ENCODE assay signal across 9 cellular contexts in genomic region chr3:32109256-32109655, GRCh38. TPM values are rescaled to one million over a fixed set of nuclear protein-coding genes. Genes with fewer than 3 reads are reported as not detected.
DNase-seq lines count a peak whose midpoint lies in the region; ATAC-seq and TF ChIP-seq lines count a peak whose summit lies in the region.
"Had no signal": no experiment of that assay in that cellular context is flagged by ENCODE, and none has a peak within 500 bp of the region (broad histone marks: within the 10 kb centered on the region; RNA-seq: fewer than 3 reads in every experiment).

No MANE protein-coding gene starts in this region.

- no peak overlapping the region for H3K27ac Mint-ChIP-seq in Calu3 (ENCODE audit: unreplicated experiment)
- H3K27ac Mint-ChIP-seq: activated CD4-positive, alpha-beta T cell treated with anti-CD3 and anti-CD28 coated beads for 36 hours had no signal

- no peak overlapping the region for H3K4me2 ChIP-seq in GM23248 (ENCODE audit: unreplicated experiment)

- peaks cover 12% of the 10 kb centered on the region for H3K4me1 Mint-ChIP-seq in Calu3 (ENCODE audit: low read depth, unreplicated experiment)

- H3K9me2 ChIP-seq in GM23248 (ENCODE audit: insufficient read depth): no peaks in the 10 kb centered on the region

- peak; percentile 10 for DNase-seq in GM23248
- DNase-seq in adrenal gland: peak; percentile 94 to 98 (median 98)
- DNase-seq in left ventricle myocardium inferior: peak; percentile 91
- peak; percentile 93 to 97 for DNase-seq in gastrocnemius medialis
- no peak for DNase-seq in stimulated activated naive CD4-positive, alpha-beta T cell treated with Interleukin-2 at 50 U/mL for 16 hours (lab: John Stamatoyannopoulos, UW)
- DNase-seq in Calu3: no peak
- DNase-seq in MV-4-11 (lab: John Stamatoyannopoulos, UW): no peak
- DNase-seq in GM19238 (ENCODE audit: insufficient read length, low spot score): no peak
- DNase-seq: activated CD4-positive, alpha-beta T cell treated with anti-CD3 and anti-CD28 coated beads for 36 hours had no signal

- no peak overlapping the region for H3K4me3 ChIP-seq in GM23248
- H3K4me3 ChIP-seq in adrenal gland: no peak overlapping the region
- peak overlapping the region; percentile 99 for H3K4me3 ChIP-seq in left ventricle myocardium inferior
- H3K4me3 ChIP-seq in gastrocnemius medialis: peak overlapping the region in 2 of 4 donors; percentile 30 to 31

- no peaks in the 10 kb centered on the region for H4K20me1 ChIP-seq in GM23248 (ENCODE audit: insufficient read depth)

- H3K9me3 ChIP-seq in GM23248 (ENCODE audit: low read depth) (no peaks in the 10 kb centered on the region), adrenal gland (replicated peaks in 1 of 3) (no peaks in the 10 kb centered on the region), left ventricle myocardium inferior (replicated peaks) (no peaks in the 10 kb centered on the region), gastrocnemius medialis (no peaks in the 10 kb centered on the region)

- TF ChIP-seq POLR2A in adrenal gland (IDR thresholded peaks at IDR 0.05) (peak in 1 of 2 donors; percentile 66), gastrocnemius medialis (IDR thresholded peaks at IDR 0.05) (no peak)

- H3K27me3 ChIP-seq in GM23248 (replicated peaks; ENCODE audit: insufficient read depth) (no peaks in the 10 kb centered on the region), adrenal gland (no peaks in the 10 kb centered on the region), left ventricle myocardium inferior (ENCODE audit: low read depth) (no peaks in the 10 kb centered on the region), gastrocnemius medialis (no peaks in the 10 kb centered on the region)

- no peaks in the 10 kb centered on the region for H3K36me3 ChIP-seq in GM23248 (ENCODE audit: low read depth)
- no peaks in the 10 kb centered on the region for H3K36me3 ChIP-seq in adrenal gland (replicated peaks in 1 of 2)
- no peaks in the 10 kb centered on the region for H3K36me3 ChIP-seq in left ventricle myocardium inferior
- no peaks in the 10 kb centered on the region for H3K36me3 ChIP-seq in gastrocnemius medialis

- H3K9ac ChIP-seq in GM23248: no peak overlapping the region

- TF ChIP-seq CTCF in adrenal gland (IDR thresholded peaks at IDR 0.05) (no peak), left ventricle myocardium inferior (IDR thresholded peaks at IDR 0.05; ENCODE audit: borderline replicate concordance) (no peak), gastrocnemius medialis (IDR thresholded peaks at IDR 0.05 in 4 of 5, conservative IDR thresholded peaks at IDR 0.05 in 1 of 5) (no peak), Calu3 (IDR thresholded peaks at IDR 0.05; ENCODE audit: unreplicated experiment) (no peak)

- H3K36me3 Mint-ChIP-seq in Calu3 (ENCODE audit: insufficient read depth, unreplicated experiment): peaks cover 16% of the 10 kb centered on the region

- in situ Hi-C loops in GM23248 (cut with MboI): no loop called here
- in situ Hi-C loops in gastrocnemius medialis (cut with MboI; ENCODE audit: low sequenced_read_pairs in 4 of 4): loop anchor here in 1 of 4 donors (25.0 kb wide), 1 partner anchor 572 kb away; the partner anchor contains the start of gene STT3B

- no peaks in the 10 kb centered on the region for H3K4me1 ChIP-seq in GM23248 (ENCODE audit: insufficient read depth)
- H3K4me1 ChIP-seq in adrenal gland (replicated peaks in 1 of 2): peaks cover 42 to 53% of the 10 kb centered on the region in 2 donors
- peaks cover 81% of the 10 kb centered on the region for H3K4me1 ChIP-seq in left ventricle myocardium inferior
- peaks cover 60 to 74% of the 10 kb centered on the region in 2 donors for H3K4me1 ChIP-seq in gastrocnemius medialis

- no peaks in the 10 kb centered on the region for H3F3A ChIP-seq in GM23248 (ENCODE audit: insufficient read depth)

- 6 to 7% methylated on average over 2 of the region's 2 CpGs for WGBS in GM23248 (ENCODE audit: low coverage in 1 of 2, low lambda C conversion rate in 2 of 2, missing lambda C conversion rate in 2 of 2), 2 experiments
- WGBS in adrenal gland, 4 donors: 10 to 21% (median 14%) methylated on average over 2 of the region's 2 CpGs

- H2AFZ ChIP-seq in GM23248: no peak overlapping the region

- ATAC-seq in gastrocnemius medialis: peak; percentile 76 to 85
- ATAC-seq: activated CD4-positive, alpha-beta T cell treated with anti-CD3 and anti-CD28 coated beads for 36 hours had no signal

- no peaks in the 10 kb centered on the region for H3K27me3 Mint-ChIP-seq in Calu3 (ENCODE audit: unreplicated experiment)
- H3K27me3 Mint-ChIP-seq: activated CD4-positive, alpha-beta T cell treated with anti-CD3 and anti-CD28 coated beads for 36 hours had no signal

- H3K4me3 Mint-ChIP-seq in Calu3 (ENCODE audit: low read depth, unreplicated experiment): no peak overlapping the region
- H3K4me3 Mint-ChIP-seq: activated CD4-positive, alpha-beta T cell treated with anti-CD3 and anti-CD28 coated beads for 36 hours had no signal

- intact Hi-C loops in adrenal gland (cut with DNase I): no loop called here
- intact Hi-C loops in left ventricle myocardium inferior (cut with micrococcal nuclease): no loop called here
- intact Hi-C loops in gastrocnemius medialis (cut with DNase I; ENCODE audit: low total_unique reads): no loop called here
- intact Hi-C loops in Calu3 (cut with micrococcal nuclease; ENCODE audit: unreplicated experiment): no loop called here

- CTCF ChIA-PET in Calu3 (lab: Charles Lee): no interaction called here

- BruUV-seq in Calu3 (replicated peaks; lab: Mats Ljungman, UMichigan): no TSS peak

- H3K27ac ChIP-seq in GM23248: no peak overlapping the region
- peak overlapping the region; percentile 9 to 86 (median 76) for H3K27ac ChIP-seq in adrenal gland
- H3K27ac ChIP-seq in left ventricle myocardium inferior (replicated peaks): peak overlapping the region; percentile 96
- H3K27ac ChIP-seq in gastrocnemius medialis: peak overlapping the region; percentile 86 to 96 (median 94)

- H3K79me2 ChIP-seq in GM23248 (ENCODE audit: insufficient read depth): no peaks in the 10 kb centered on the region

- H3K9me3 Mint-ChIP-seq in Calu3 (ENCODE audit: low read depth, unreplicated experiment): no peaks in the 10 kb centered on the region

RNA-seq across cellular contexts. Expression of gene GPD1L, which starts 2.8 kb away (rescaled TPM):
- 3.5 and 3.9 TPM in 2 replicates for total RNA-seq in GM23248 (2014; rRNA removed; shearing (Covaris generic))
- polyA plus RNA-seq in GM23248 (2016; fragmentation: Nextera tagmentation; extraction: Ambion mirVana) (2.4 TPM in 2 replicates), adrenal gland (100 to 1,000 TPM in 1 of 3 donors, 10 to 100 TPM in 2; 19.7 to 116 (median 24.6) TPM)
- total RNA-seq in adrenal gland (100 to 1,000 TPM in 1 of 8 donors, 10 to 100 TPM in 7; 55.3 to 108 (median 79.1) TPM), left ventricle myocardium inferior (437 TPM), gastrocnemius medialis (100 to 1,000 TPM in 1 of 4 donors, 10 to 100 TPM in 3; 80.8 to 168 (median 91.3) TPM), Calu3 (2022) (13.4 and 16.7 TPM in 2 replicates)

Comparison
In these comparisons a context has a peak if more than half of its experiments do, and no peak if none do; other contexts are left out.
1. DNase-seq: peak in GM23248 (single experiment), adrenal gland (7 of 7), left ventricle myocardium inferior (single experiment) and gastrocnemius medialis (2 of 2); none in stimulated activated naive CD4-positive, alpha-beta T cell treated with Interleukin-2 at 50 U/mL for 16 hours (single experiment), Calu3 (single experiment), MV-4-11 (single experiment) and GM19238 (single experiment).